ENCODE assay signal across 14 cellular contexts in genomic region chr22:24975813-24976341, GRCh38. TPM values are rescaled to one million over a fixed set of nuclear protein-coding genes. Genes with fewer than 3 reads are reported as not detected.
DNase-seq lines count a peak whose midpoint lies in the region; ATAC-seq, FAIRE-seq and TF ChIP-seq lines count a peak whose summit lies in the region.
"Had no signal": no experiment of that assay in that cellular context is flagged by ENCODE, and none has a peak within 500 bp of the region (broad histone marks: within the 10 kb centered on the region; RNA-seq: fewer than 3 reads in every experiment).

No MANE protein-coding gene starts in this region.

- H3K4me1 Mint-ChIP-seq in stimulated activated naive CD8-positive, alpha-beta T cell treated with anti-CD3 and anti-CD28 coated beads, Interleukin-15, amount 100 ng/mL, for 72 hours = no peaks in the 10 kb centered on the region

- H3K4me1 ChIP-seq in H1 (replicated peaks in 1 of 4; ENCODE audit: control insufficient read depth in 3 of 4, insufficient read depth in 4 of 4, low read length in 3 of 4) = peaks cover 3 to 22% (median 15%) of the 10 kb centered on the region in 4 experiments
- H3K4me1 ChIP-seq in mesendoderm (ENCODE audit: control insufficient read depth, low read depth, low read length) = peaks cover 9% of the 10 kb centered on the region
- H3K4me1 ChIP-seq in suprapubic skin = peaks cover 55% of the 10 kb centered on the region

- H3K14ac ChIP-seq in H1 (ENCODE audit: insufficient read length) = no peak overlapping the region

- H3K4me3 ChIP-seq in MG63 (no peak overlapping the region), H1 (ENCODE audit: extremely low read depth in 1 of 4, insufficient read depth in 2 of 4, low read depth in 3 of 4, low read length in 4 of 4) (no peak overlapping the region), mesendoderm (ENCODE audit: low read length) (no peak overlapping the region), suprapubic skin (peak overlapping the region; percentile 24)
- H3K4me3 ChIP-seq: left lung had no signal

- H4K8ac ChIP-seq in H1 (ENCODE audit: extremely low read depth, insufficient read depth, low read length) (peak overlapping the region; percentile 82; the same call in 1 of the 2 replicates), mesendoderm (ENCODE audit: low read depth, low read length) (no peak overlapping the region)

- H3K23ac ChIP-seq in H1 (ENCODE audit: insufficient read length) (no peak overlapping the region), mesendoderm (ENCODE audit: low read length) (no peak overlapping the region)

- H3K18ac ChIP-seq in H1 (ENCODE audit: extremely low read depth, low read length) (peak overlapping the region; percentile 11; the same call in 1 of the 2 replicates), mesendoderm (ENCODE audit: low read length) (no peak overlapping the region)

- H3K27me3 ChIP-seq in MG63 (no peaks in the 10 kb centered on the region), H1 (replicated peaks in 1 of 4; ENCODE audit: control insufficient read depth in 3 of 4, extremely low read depth in 1 of 4, insufficient read depth in 3 of 4, low read length in 3 of 4) (no peaks in the 10 kb centered on the region), mesendoderm (ENCODE audit: insufficient read depth, low read length, poor library complexity) (no peaks in the 10 kb centered on the region), suprapubic skin (no peaks in the 10 kb centered on the region)
- H3K27me3 ChIP-seq: left lung had no signal

- H3K4me2 ChIP-seq in H1 (ENCODE audit: insufficient read depth in 1 of 2, low read depth in 2 of 2, low read length in 2 of 2) (peak overlapping the region; percentile 15 to 40; a peak in 1 of 4 replicates), mesendoderm (ENCODE audit: low read length) (no peak overlapping the region)

- no peak overlapping the region for H2BK20ac ChIP-seq in H1 (ENCODE audit: low read length)

- 68% methylated on average over 11 of the region's 11 CpGs; no CpG with 5 or more reads in 1 of the 2 experiments for WGBS in H1 (ENCODE audit: extremely low coverage in 1 of 2, insufficient coverage in 1 of 2, insufficient read length in 1 of 2, insufficient replicate concordance in 2 of 2, low coverage in 1 of 2, low lambda C conversion rate in 2 of 2, missing lambda C conversion rate in 1 of 2), 2 experiments
- WGBS in mesendoderm (ENCODE audit: extremely low coverage, insufficient coverage, low lambda C conversion rate) = no CpG with 5 or more reads among the region's 11 CpGs
- 42% methylated on average over 4 of the region's 11 CpGs for WGBS in suprapubic skin

- H2BK5ac ChIP-seq in H1 (ENCODE audit: low read depth, low read length) (peak overlapping the region; percentile 63; the same call in 1 of the 2 replicates), mesendoderm (ENCODE audit: low read length) (no peak overlapping the region)

- no peaks in the 10 kb centered on the region for H3K23me2 ChIP-seq in H1 (ENCODE audit: low read depth, low read length)

- H3K4me3 Mint-ChIP-seq in stimulated activated naive CD8-positive, alpha-beta T cell treated with anti-CD3 and anti-CD28 coated beads, Interleukin-15, amount 100 ng/mL, for 72 hours = no peak overlapping the region

- FAIRE-seq in H1 (lab: Jason Lieb, UNC) = no peak
- FAIRE-seq: endometrium had no signal

- peak; percentile 50 for DNase-seq in MG63
- DNase-seq in H1 (ENCODE audit: low read depth in 1 of 2, low spot score in 2 of 2) = no peak
- no peak for DNase-seq in mesendoderm
- DNase-seq in suprapubic skin (ENCODE audit: low spot score in 2 of 2) = peak; percentile 80 to 89
- no peak for DNase-seq in stimulated activated naive CD8-positive, alpha-beta T cell treated with anti-CD3 and anti-CD28 coated beads, Interleukin-15, amount 100 ng/mL, for 72 hours
- DNase-seq in Kasumi-1 (lab: John Stamatoyannopoulos, UW) = no peak
- DNase-seq: activated CD4-positive, CD25-positive, alpha-beta regulatory T cell; activated gamma-delta T cell treated with Interleukin-2 at 50 U/mL for 16 hours; COR-L47 had no signal

- H3K56ac ChIP-seq in H1 (replicated peaks; ENCODE audit: insufficient read length, low read depth, low read length) (no peak overlapping the region), mesendoderm (ENCODE audit: low read length) (peak overlapping the region; percentile 42)

- no peak for TF ChIP-seq RAD21 in H1 (IDR thresholded peaks at IDR 0.05 in 1 of 2, conservative IDR thresholded peaks at IDR 0.05 in 1 of 2; ENCODE audit: low read depth in 2 of 2, low read length in 2 of 2)

- peaks cover 7% of the 10 kb centered on the region; the same call in 1 of the 2 replicates for H3K79me1 ChIP-seq in H1 (ENCODE audit: low read depth, low read length)
- H3K79me1 ChIP-seq in mesendoderm (ENCODE audit: low read length) = peaks cover 18% of the 10 kb centered on the region

- CTCF ChIA-PET in H1 (lab: Charles Lee; ENCODE audit: partially characterized antibody) = interaction anchor here (0.6 to 1.4 kb wide), 5 partner anchors 17 to 599 kb away, joined by 3 to 5 read pairs (median 4); no protein-coding TSS in a partner anchor

- TF ChIP-seq POLR2A in H1 (IDR thresholded peaks at IDR 0.05; ENCODE audit: control extremely low read depth in 1 of 2, low read depth in 2 of 2, low read length in 2 of 2) = no peak
- no peak for TF ChIP-seq POLR2A in suprapubic skin (IDR thresholded peaks at IDR 0.05)

- no peaks in the 10 kb centered on the region for H3K27me3 Mint-ChIP-seq in stimulated activated naive CD8-positive, alpha-beta T cell treated with anti-CD3 and anti-CD28 coated beads, Interleukin-15, amount 100 ng/mL, for 72 hours

- H3K9ac ChIP-seq in H1 (replicated peaks in 1 of 4; ENCODE audit: extremely low read depth in 1 of 4, low read depth in 3 of 4, low read length in 3 of 4) = no peak overlapping the region; a peak in 1 of 7 replicates
- peak overlapping the region; percentile 27 for H3K9ac ChIP-seq in mesendoderm (ENCODE audit: low read length)

- POLR2A ChIA-PET in H1 (lab: Charles Lee; ENCODE audit: partially characterized antibody) = interaction anchor here (0.9 to 1.1 kb wide), 2 partner anchors 8 to 37 kb away, joined by 3 read pairs; no protein-coding TSS in a partner anchor

- peaks cover 0 to 14% of the 10 kb centered on the region in 2 experiments; a peak in 2 of 4 replicates for H3K79me2 ChIP-seq in H1 (ENCODE audit: control insufficient read depth in 1 of 2, insufficient read depth in 2 of 2, low read length in 2 of 2)
- peaks cover 6% of the 10 kb centered on the region for H3K79me2 ChIP-seq in mesendoderm (ENCODE audit: control insufficient read depth, insufficient read depth, low read length)

- no peaks in the 10 kb centered on the region for H3K9me3 ChIP-seq in MG63
- no peaks in the 10 kb centered on the region for H3K9me3 ChIP-seq in H1 (ENCODE audit: insufficient read depth in 2 of 2, low read depth in 1 of 2, low read length in 1 of 2)
- H3K9me3 ChIP-seq in suprapubic skin = no peaks in the 10 kb centered on the region
- H3K9me3 ChIP-seq: left lung had no signal

- H2AK5ac ChIP-seq in H1 (ENCODE audit: low read depth, low read length) (no peak overlapping the region), mesendoderm (ENCODE audit: low read length) (no peak overlapping the region)

- no peak overlapping the region for H3K27ac Mint-ChIP-seq in stimulated activated naive CD8-positive, alpha-beta T cell treated with anti-CD3 and anti-CD28 coated beads, Interleukin-15, amount 100 ng/mL, for 72 hours

- H4K20me1 ChIP-seq in H1 (replicated peaks in 1 of 2; ENCODE audit: control insufficient read depth in 1 of 2, insufficient read depth in 2 of 2, low read length in 2 of 2) = peaks cover 0 to 2% of the 10 kb centered on the region in 2 experiments

- H3K27ac ChIP-seq in H1 (ENCODE audit: low read depth, low read length) (peak overlapping the region; percentile 17; the same call in 1 of the 2 replicates), mesendoderm (ENCODE audit: low read depth, low read length) (peak overlapping the region; percentile 45), suprapubic skin (peak overlapping the region; percentile 96)

- TF ChIP-seq CTCF in H1 (IDR thresholded peaks at IDR 0.05; ENCODE audit: control extremely low read depth in 1 of 3, insufficient read depth in 1 of 3, low read depth in 1 of 3, low read length in 3 of 3) = no peak
- no peak for TF ChIP-seq CTCF in suprapubic skin (IDR thresholded peaks at IDR 0.05)

- no peak for ATAC-seq in stimulated activated naive CD8-positive, alpha-beta T cell treated with anti-CD3 and anti-CD28 coated beads, Interleukin-15, amount 100 ng/mL, for 72 hours
- ATAC-seq in HG02642 (IDR thresholded peaks at IDR 0.05; ENCODE audit: poor library complexity, unreplicated experiment) (no peak), HG03565 (IDR thresholded peaks at IDR 0.05; ENCODE audit: unreplicated experiment) (no peak)
- ATAC-seq: left lung had no signal

- no peaks in the 10 kb centered on the region for H3K9me3 Mint-ChIP-seq in stimulated activated naive CD8-positive, alpha-beta T cell treated with anti-CD3 and anti-CD28 coated beads, Interleukin-15, amount 100 ng/mL, for 72 hours

- H3K36me3 ChIP-seq in MG63 (peaks cover 4% of the 10 kb centered on the region), H1 (ENCODE audit: control insufficient read depth in 2 of 4, insufficient read depth in 4 of 4, low read length in 3 of 4) (no peaks in the 10 kb centered on the region), mesendoderm (ENCODE audit: control insufficient read depth, insufficient read depth, low read length) (no peaks in the 10 kb centered on the region), suprapubic skin (no peaks in the 10 kb centered on the region)
- H3K36me3 ChIP-seq: left lung had no signal

- no peak overlapping the region for H3K4ac ChIP-seq in H1 (replicated peaks; ENCODE audit: insufficient read length, low read depth, low read length)
- H3K4ac ChIP-seq in mesendoderm (ENCODE audit: low read depth, low read length) = no peak overlapping the region

- TF ChIP-seq EP300 in H1 (IDR thresholded peaks at IDR 0.05; ENCODE audit: borderline replicate concordance in 1 of 2, low read depth in 2 of 2, low read length in 2 of 2) = no peak
- TF ChIP-seq EP300 in suprapubic skin (IDR thresholded peaks at IDR 0.05) = no peak

- H2BK120ac ChIP-seq in H1 (replicated peaks; ENCODE audit: low read depth, low read length) (no peak overlapping the region), mesendoderm (ENCODE audit: low read depth, low read length) (no peak overlapping the region)

- H2BK15ac ChIP-seq in H1 (ENCODE audit: low read length) = peak overlapping the region; percentile 50; the same call in 1 of the 2 replicates
- no peak overlapping the region for H2BK15ac ChIP-seq in mesendoderm (replicated peaks; ENCODE audit: low read depth)

- H2BK12ac ChIP-seq in H1 (ENCODE audit: low read depth, low read length) = peak overlapping the region; percentile 52; the same call in 1 of the 2 replicates

- H4K5ac ChIP-seq in H1 (ENCODE audit: insufficient read length, low read depth, low read length) = no peak overlapping the region
- H4K5ac ChIP-seq in mesendoderm (ENCODE audit: low read length) = no peak overlapping the region

- no peak overlapping the region for H4K91ac ChIP-seq in H1 (replicated peaks; ENCODE audit: insufficient read length, low read length)

- no peak overlapping the region for H2AFZ ChIP-seq in H1 (ENCODE audit: low read length)

RNA-seq across cellular contexts. Expression of gene KIAA1671, which starts 23.4 kb away (rescaled TPM):
- total RNA-seq in MG63 (2014; rRNA removed; shearing (Covaris generic); ENCODE audit: low replicate concordance) = 7.5 and 10.2 TPM in 2 replicates
- total RNA-seq in H1 (2021; fragmentation: NEBNext Ultra II Directional; extraction: Animal tissue kit (Norgen Biotek cat#: 25700)) = 22.6 and 23.9 TPM in 2 replicates
- 5.9 and 6.4 TPM in 2 replicates for polyA plus RNA-seq in H1 (2011; rRNA removed)
- polyA plus RNA-seq in H1 (2011; cell fraction: cytosol; rRNA removed) = 5.4 TPM
- polyA plus RNA-seq in H1 (2011; cell fraction: nucleus; rRNA removed) = 9.8 TPM
- polyA plus RNA-seq in H1 (2012, experiment 1 of 2) = 8.0 to 11.3 TPM (median 9.2 TPM) in 4 replicates
- 2.7 TPM for polyA plus RNA-seq in H1 (2012, experiment 2 of 2)
- polyA plus RNA-seq in H1 (2013, experiment 1 of 2) = 10.4 TPM
- 10.1 TPM for polyA plus RNA-seq in H1 (2013, experiment 2 of 2)
- polyA minus RNA-seq in H1 (2011; rRNA and poly(A)+ RNA removed) = 16.1 and 18.8 TPM in 2 replicates
- polyA minus RNA-seq in H1 (2011; cell fraction: cytosol; rRNA and poly(A)+ RNA removed) = 11.6 TPM
- polyA minus RNA-seq in H1 (2011; cell fraction: nucleus; rRNA and poly(A)+ RNA removed) = 19.4 TPM
- 11.9 TPM for polyA plus RNA-seq in mesendoderm (2013, experiment 1 of 2)
- 12.3 TPM for polyA plus RNA-seq in mesendoderm (2013, experiment 2 of 2)
- 100 to 1,000 TPM in 2 of 4 donors, 10 to 100 TPM in 2; 74.4 to 116 (median 97.0) TPM for total RNA-seq in suprapubic skin

RNA-seq across cellular contexts. Expression of gene LHFPL7, which starts 29.4 kb away (rescaled TPM):
- total RNA-seq in MG63 (2014; rRNA removed; shearing (Covaris generic); ENCODE audit: low replicate concordance) = not detected in 2 replicates
- not detected in 2 replicates for total RNA-seq in H1 (2021; fragmentation: NEBNext Ultra II Directional; extraction: Animal tissue kit (Norgen Biotek cat#: 25700))
- not detected in 2 replicates for polyA plus RNA-seq in H1 (2011; rRNA removed)
- not detected for polyA plus RNA-seq in H1 (2011; cell fraction: cytosol; rRNA removed)
- not detected for polyA plus RNA-seq in H1 (2011; cell fraction: nucleus; rRNA removed)
- not detected in 4 replicates for polyA plus RNA-seq in H1 (2012, experiment 1 of 2)
- not detected for polyA plus RNA-seq in H1 (2012, experiment 2 of 2)
- not detected for polyA plus RNA-seq in H1 (2013, experiment 1 of 2)
- polyA plus RNA-seq in H1 (2013, experiment 2 of 2) = not detected
- polyA minus RNA-seq in H1 (2011; rRNA and poly(A)+ RNA removed) = not detected in 2 replicates
- polyA minus RNA-seq in H1 (2011; cell fraction: cytosol; rRNA and poly(A)+ RNA removed) = not detected
- polyA minus RNA-seq in H1 (2011; cell fraction: nucleus; rRNA and poly(A)+ RNA removed) = not detected
- not detected for polyA plus RNA-seq in mesendoderm (2013, experiment 1 of 2)
- polyA plus RNA-seq in mesendoderm (2013, experiment 2 of 2) = not detected
- 1 to 10 TPM in 3 of 4 donors, not detected in 1; 1.6 to 4.7 (median 4.7) TPM for total RNA-seq in suprapubic skin
- total RNA-seq: left lung, subcutaneous adipose tissue had no signal

Comparison
In these comparisons a context has a peak if more than half of its experiments do, and no peak if none do; other contexts are left out.
1. DNase-seq: peak in MG63 (single experiment) and suprapubic skin (2 of 2); none in H1 (0 of 2), mesendoderm (single experiment), stimulated activated naive CD8-positive, alpha-beta T cell treated with anti-CD3 and anti-CD28 coated beads, Interleukin-15, amount 100 ng/mL, for 72 hours (0 of 2) and Kasumi-1 (0 of 2).
2. H3K27ac ChIP-seq: peak in every context shown above with its lines; median percentile 96 in suprapubic skin; 45 in mesendoderm; 17 in H1.